ENCODE assay signal across 6 cellular contexts in genomic region chr2:206181526-206181925, GRCh38. TPM values are rescaled to one million over a fixed set of nuclear protein-coding genes. Genes with fewer than 3 reads are reported as not detected.
DNase-seq lines count a peak whose midpoint lies in the region; TF ChIP-seq lines count a peak whose summit lies in the region.
"Not testable (repeated sequence)": the region's sequence is repeated elsewhere in the genome, so short reads cannot be mapped to it uniquely, and the experiment has no call there.

No MANE protein-coding gene starts in this region.

- H2AK5ac ChIP-seq in trophoblast cell (ENCODE audit: low read length): not testable (repeated sequence)

- H3K4me2 ChIP-seq in trophoblast cell (ENCODE audit: low read length): not testable (repeated sequence)

- not testable (repeated sequence) for H3K27ac ChIP-seq in trophoblast cell (ENCODE audit: low read depth, low read length)

- H3K79me2 ChIP-seq in trophoblast cell (ENCODE audit: control insufficient read depth, insufficient read depth, low read length, poor library complexity): not testable (repeated sequence)

- not testable (repeated sequence) for H3K9me3 ChIP-seq in trophoblast cell (ENCODE audit: insufficient read depth, low read depth, low read length)

- not testable (repeated sequence) for H3K79me1 ChIP-seq in trophoblast cell (ENCODE audit: low read length)

- not testable (repeated sequence) for H2BK12ac ChIP-seq in trophoblast cell (ENCODE audit: low read length)

- not testable (repeated sequence) for H3K18ac ChIP-seq in trophoblast cell (ENCODE audit: low read length)

- DNase-seq in EL (peak; percentile 29), HCEC 1CT (peak; percentile 38), LHCN-M2 (ENCODE audit: low read depth) (peak; percentile 26), amniotic epithelial cell (ENCODE audit: low read depth) (peak; percentile 57), choroid plexus epithelial cell (ENCODE audit: low read depth) (peak; percentile 49), trophoblast cell (peak; percentile 60 to 72)

- not testable (repeated sequence) for H2BK120ac ChIP-seq in trophoblast cell (ENCODE audit: insufficient read depth, low read length, poor library complexity)

- not testable (repeated sequence) for H3K14ac ChIP-seq in trophoblast cell (ENCODE audit: low read length)

- not testable (repeated sequence) for H3K23ac ChIP-seq in trophoblast cell (ENCODE audit: low read length)

- H4K12ac ChIP-seq in trophoblast cell (ENCODE audit: low read depth, low read length): not testable (repeated sequence)

- not testable (repeated sequence) for H3K4me3 ChIP-seq in choroid plexus epithelial cell (ENCODE audit: low read depth, low read length); trophoblast cell (ENCODE audit: low read depth, low read length)

- whole genome bisulfite sequencing in trophoblast cell (ENCODE audit: extremely low coverage, insufficient coverage, insufficient read length): no CpG with 5 or more reads among the region's 6 CpGs

- not testable (repeated sequence) for H2BK5ac ChIP-seq in trophoblast cell (ENCODE audit: low read depth, low read length, poor library complexity)

- not testable (repeated sequence) for H3K4me1 ChIP-seq in trophoblast cell (ENCODE audit: control insufficient read depth in 1 of 2, insufficient read depth in 2 of 2, low read length in 2 of 2)

- H3K27me3 ChIP-seq in trophoblast cell (ENCODE audit: insufficient read depth, low read length): not testable (repeated sequence)

- not testable (repeated sequence) for H4K8ac ChIP-seq in trophoblast cell (ENCODE audit: low read depth, low read length)

- H2AFZ ChIP-seq in trophoblast cell (ENCODE audit: insufficient read depth, low read length, poor library complexity): not testable (repeated sequence)

- not testable (repeated sequence) for H3K9ac ChIP-seq in trophoblast cell (ENCODE audit: low read length)

- not testable (repeated sequence) for H3K4ac ChIP-seq in trophoblast cell (ENCODE audit: low read depth, low read length)

- H4K91ac ChIP-seq in trophoblast cell (ENCODE audit: low read depth, low read length): not testable (repeated sequence)

- TF ChIP-seq CTCF in choroid plexus epithelial cell (conservative IDR thresholded peaks at IDR 0.05; ENCODE audit: low read depth, low read length): not testable (repeated sequence)

- not testable (repeated sequence) for H3K36me3 ChIP-seq in trophoblast cell (ENCODE audit: control insufficient read depth in 1 of 2, insufficient read depth in 2 of 2, low read length in 2 of 2)

RNA-seq across cellular contexts. Expression of gene EEF1B2, which starts 21.8 kb away (rescaled TPM):
- total RNA-seq in LHCN-M2 (2014; rRNA removed): 480 and 488 TPM in 2 replicates
- 800 TPM for polyA plus RNA-seq in LHCN-M2 (2012)
- 589 and 591 TPM in 2 replicates for polyA plus RNA-seq in trophoblast cell (2013)

RNA-seq across cellular contexts. Expression of gene NDUFS1, which starts 22.3 kb away (rescaled TPM):
- 120 and 134 TPM in 2 replicates for total RNA-seq in LHCN-M2 (2014; rRNA removed)
- polyA plus RNA-seq in LHCN-M2 (2012): 43.7 TPM
- 34.5 and 34.8 TPM in 2 replicates for polyA plus RNA-seq in trophoblast cell (2013)
